In genomic region chr12:122024132-122024785, GRCh38 we compare ENCODE assay signal across 2 cellular contexts.
TF ChIP-seq lines count a peak whose summit lies in the region.

No MANE protein-coding gene starts in this region.

TF ChIP-seq in A549, 52 proteins besides CTCF, POLR2A, EP300 and RAD21 (continued from another document):
- TF ChIP-seq FOXS1 (CRISPR knock-in tag; IDR thresholded peaks at IDR 0.05), result no peak
- TF ChIP-seq ATOH8 (CRISPR knock-in tag; IDR thresholded peaks at IDR 0.05; ENCODE audit: low read depth), result no peak
- no peak for TF ChIP-seq HEYL (CRISPR knock-in tag; IDR thresholded peaks at IDR 0.05)
- no peak for TF ChIP-seq ZNF302 (CRISPR knock-in tag; IDR thresholded peaks at IDR 0.05)
- TF ChIP-seq PHF8 (IDR thresholded peaks at IDR 0.05; ENCODE audit: borderline replicate concordance, low read depth), result no peak
- TF ChIP-seq JUN (IDR thresholded peaks at IDR 0.05), result no peak

TF ChIP-seq in GM23338, 12 proteins besides CTCF, POLR2A, EP300 and RAD21 (continued from another document):
- no peak for TF ChIP-seq ZNF462 (CRISPR knock-in tag; IDR thresholded peaks at IDR 0.05)
TF ChIP-seq in GM23338: peak in this region for 0.
